In the genomic region with DNA sequence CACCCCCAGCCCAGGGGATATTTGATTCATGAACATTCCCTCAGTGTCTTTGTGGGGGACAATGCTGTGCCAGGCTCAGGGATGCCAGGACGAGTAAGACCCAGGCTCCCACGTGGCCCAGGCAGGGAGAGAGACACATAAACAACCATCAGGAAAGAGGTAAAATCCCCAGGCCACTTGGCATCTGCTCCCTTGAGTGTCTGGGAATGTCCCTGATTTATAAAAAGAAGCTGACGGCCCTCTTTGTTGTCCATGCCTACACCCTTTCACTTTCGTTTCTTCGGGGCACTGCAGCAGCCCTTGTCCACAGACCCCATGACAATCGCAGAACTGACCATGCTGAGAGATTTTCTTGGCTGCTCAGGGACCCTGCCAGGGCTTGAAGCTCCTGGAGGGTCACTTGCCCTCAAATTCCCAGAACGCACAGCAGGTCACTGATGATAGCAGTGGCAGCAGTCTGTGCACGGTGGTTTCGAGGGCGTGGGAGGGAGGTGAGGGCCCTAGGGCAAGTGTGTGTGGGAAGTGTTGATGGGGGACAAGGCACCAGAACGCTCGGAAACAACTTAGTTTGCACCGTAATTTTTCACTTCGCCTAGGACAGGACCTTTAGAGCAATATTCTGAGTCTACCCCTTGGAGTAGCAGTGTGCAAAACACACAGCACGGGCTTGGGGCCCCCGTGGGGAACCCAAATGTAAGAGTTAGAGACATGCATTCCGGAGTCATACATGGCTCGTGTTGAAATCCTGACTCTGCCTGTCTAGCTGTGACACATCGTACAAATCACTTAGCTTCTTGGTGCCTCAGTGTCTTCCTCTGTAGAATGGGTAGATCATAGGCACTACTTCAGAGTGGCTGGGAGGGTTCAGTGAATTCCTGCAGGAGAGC, we compare ENCODE assay signal across 1 cellular context.
TF ChIP-seq lines count a peak whose summit lies in the region.

No MANE protein-coding gene starts in this region.

TF ChIP-seq in SK-N-SH, 30 proteins besides CTCF, POLR2A, EP300 and RAD21:
- TF ChIP-seq SMC3 (IDR thresholded peaks at IDR 0.05; ENCODE audit: low read depth, low read length), result no peak
